ENCODE assay signal across 16 cellular contexts in the genomic region with DNA sequence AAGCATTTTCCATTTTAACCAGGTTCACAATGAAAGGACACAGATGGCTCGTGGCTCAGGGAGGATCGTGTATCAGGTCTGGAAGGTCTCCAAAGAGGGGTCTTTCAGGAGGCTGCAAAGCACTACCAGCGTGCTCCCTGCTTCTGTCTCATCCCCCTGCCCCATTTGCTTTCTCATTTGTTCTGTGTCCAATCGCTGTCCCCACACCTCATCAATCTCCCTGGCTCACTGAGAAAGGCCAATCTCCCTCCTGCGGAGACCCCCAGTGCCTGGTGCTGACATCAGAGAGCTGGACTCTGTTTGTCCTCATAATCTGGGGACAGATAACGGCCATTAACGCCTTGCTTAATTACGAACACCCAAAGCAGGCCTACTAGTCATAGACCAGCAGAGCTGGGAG.
A peak's percentile ranks its signal among the peaks of the same experiment; 100 is the strongest.
DNase-seq lines count a peak whose midpoint lies in the region; ATAC-seq and TF ChIP-seq lines count a peak whose summit lies in the region.
"Had no signal": no experiment of that assay in that cellular context is flagged by ENCODE, and none has a peak within 500 bp of the region (broad histone marks: within the 10 kb centered on the region; RNA-seq: fewer than 3 reads in every experiment).

No MANE protein-coding gene starts in this region.

- 0 out of 2 replicates have a peak overlapping the region, but pooled peaks have one; percentile 21 for H2AK5ac ChIP-seq in IMR-90 (ENCODE audit: low read depth, low read length)

- no peak overlapping the region for H2BK5ac ChIP-seq in IMR-90 (ENCODE audit: low read depth, low read length, poor library complexity, severe bottlenecking)

- H2BK20ac ChIP-seq in IMR-90 (ENCODE audit: low read depth, low read length) = no peak overlapping the region

- H3K56ac ChIP-seq in IMR-90 (ENCODE audit: extremely low read depth, insufficient read depth, low read length) = no peak overlapping the region

- H3K27me3 ChIP-seq in IMR-90 (ENCODE audit: control insufficient read depth, insufficient read depth, low read length) (no peaks in the 10 kb centered on the region), adrenal gland (no peaks in the 10 kb centered on the region)
- H3K27me3 ChIP-seq: BLaER1, Peyer's patch, SJSA1 had no signal

- no peak for TF ChIP-seq POLR2A in IMR-90 (IDR thresholded peaks at IDR 0.05; ENCODE audit: low read depth, low read length)
- no peak for TF ChIP-seq POLR2A in lower leg skin (IDR thresholded peaks at IDR 0.05)
- no peak for TF ChIP-seq POLR2A in adrenal gland (IDR thresholded peaks at IDR 0.05)

- H3K14ac ChIP-seq in IMR-90 (replicated peaks; ENCODE audit: low read depth, low read length) = no peak overlapping the region

- peaks cover 5% of the 10 kb centered on the region for H3K4me1 ChIP-seq in IMR-90 (ENCODE audit: control insufficient read depth, insufficient read depth, low read length)
- H3K4me1 ChIP-seq in adrenal gland (replicated peaks in 1 of 2) = no peaks in the 10 kb centered on the region
- H3K4me1 ChIP-seq: BLaER1, Peyer's patch, SJSA1 had no signal

- H2AFZ ChIP-seq in IMR-90 (replicated peaks; ENCODE audit: low read length, poor library complexity) = no peak overlapping the region
- H2AFZ ChIP-seq: GM23338 had no signal

- no peak overlapping the region for H3K9ac ChIP-seq in IMR-90 (ENCODE audit: low read depth, low read length)
- H3K9ac ChIP-seq: BLaER1 had no signal

- no peak overlapping the region for H2AK9ac ChIP-seq in IMR-90 (replicated peaks; ENCODE audit: low read depth, low read length, poor library complexity)

- CTCF ChIA-PET in IMR-90 (lab: Yijun Ruan, JAX) = interaction anchor here (0.7 kb wide), 1 partner anchor 270 kb away, joined by 3 read pairs; no protein-coding TSS in a partner anchor

- BruUV-seq in IMR-90 (replicated peaks; lab: Mats Ljungman, UMichigan) = no TSS peak

- H3K23ac ChIP-seq in IMR-90 (ENCODE audit: low read depth, low read length) = no peak overlapping the region

- H3K9me1 ChIP-seq in IMR-90 (ENCODE audit: insufficient read depth, low read length) = 0 out of 2 replicates have a peak, but pooled peaks cover 2% of the 10 kb centered on the region

- H3K36me3 ChIP-seq in IMR-90 (ENCODE audit: control insufficient read depth, insufficient read depth, low read length) = no peaks in the 10 kb centered on the region
- H3K36me3 ChIP-seq in adrenal gland (replicated peaks in 1 of 2) = no peaks in the 10 kb centered on the region
- H3K36me3 ChIP-seq: BLaER1, Peyer's patch, SJSA1 had no signal

- H3K4me3 ChIP-seq in IMR-90 (ENCODE audit: insufficient read depth, low read depth, low read length) = no peak overlapping the region
- no peak overlapping the region for H3K4me3 ChIP-seq in lower leg skin (ENCODE audit: low read depth, poor library complexity, severe bottlenecking)
- no peak overlapping the region for H3K4me3 ChIP-seq in adrenal gland
- H3K4me3 ChIP-seq: BLaER1, GM23338, Peyer's patch, SJSA1 had no signal

- no peaks in the 10 kb centered on the region for H3K79me1 ChIP-seq in IMR-90 (ENCODE audit: low read depth in 1 of 2, low read length in 2 of 2)

- no peak overlapping the region for H3K27ac ChIP-seq in IMR-90 (ENCODE audit: insufficient read depth, low read length)
- H3K27ac ChIP-seq in adrenal gland = no peak overlapping the region
- H3K27ac ChIP-seq: BLaER1, Peyer's patch, SJSA1 had no signal

- intact Hi-C loops in IMR-90 (cut with micrococcal nuclease) (no loop called here), lower leg skin (cut with DNase I; ENCODE audit: low total_unique reads) (no loop called here), adrenal gland (cut with DNase I) (no loop called here)

- TF ChIP-seq CTCF in IMR-90 (conservative IDR thresholded peaks at IDR 0.05; ENCODE audit: low read depth, low read length) (no peak), lower leg skin (IDR thresholded peaks at IDR 0.05) (no peak), adrenal gland (IDR thresholded peaks at IDR 0.05) (no peak)

- H4K91ac ChIP-seq in IMR-90 (ENCODE audit: insufficient read depth, low read depth, low read length) = no peak overlapping the region; the same call in 1 of the 2 replicates

- no peak overlapping the region for H3K4ac ChIP-seq in IMR-90 (ENCODE audit: low read depth, low read length)

- no peak overlapping the region; a peak in 1 of 4 replicates for H4K8ac ChIP-seq in IMR-90 (ENCODE audit: low read depth in 2 of 2, low read length in 2 of 2)

- H3K9me3 ChIP-seq in IMR-90 (ENCODE audit: control insufficient read depth, insufficient read depth, low read length) (peaks cover 3% of the 10 kb centered on the region; the same call in 1 of the 2 replicates), adrenal gland (replicated peaks in 1 of 3) (no peaks in the 10 kb centered on the region)
- H3K9me3 ChIP-seq: Peyer's patch, SJSA1 had no signal

- dilution Hi-C loops in IMR-90 (cut with HindIII; ENCODE audit: low sequenced_read_pairs, unreplicated experiment) = no loop called here

- in situ Hi-C loops in IMR-90 (cut with MboI; ENCODE audit: low sequenced_read_pairs) = no loop called here

- H4K5ac ChIP-seq in IMR-90 (ENCODE audit: low read depth, low read length) = peak overlapping the region; percentile 53; the same call in 1 of the 2 replicates

- H2BK15ac ChIP-seq in IMR-90 (ENCODE audit: low read depth, low read length) = no peak overlapping the region

- TF ChIP-seq RAD21 in IMR-90 (IDR thresholded peaks at IDR 0.05; ENCODE audit: low read length) = no peak

- POLR2A ChIA-PET in IMR-90 (lab: Charles Lee; ENCODE audit: unreplicated experiment) = no interaction called here

- DNase-seq in DMS 273 (lab: John Stamatoyannopoulos, UW; ENCODE audit: unreplicated experiment) (peak; percentile 83), IMR-90 (no peak), NCI-H524 (lab: John Stamatoyannopoulos, UW) (peak; percentile 28 to 76), left kidney (ENCODE audit: low read depth, low spot score) (peak; percentile 38), lower leg skin (ENCODE audit: low spot score in 2 of 2) (no peak), adrenal gland (no peak), nucleus accumbens (lab: John Stamatoyannopoulos, UW) (no peak), NOMO-1 treated with dmso at 0.1 percent for 144 hours (lab: John Stamatoyannopoulos, UW; ENCODE audit: unreplicated experiment) (no peak)
- DNase-seq: CD4-positive, alpha-beta memory T cell; KBM-7; NCI-H1930; NCI-H510A treated with DMSO at 0.1 percent for 48 hours; Peyer's patch had no signal

- ATAC-seq in IMR-90 (ENCODE audit: low read depth) = no peak
- ATAC-seq: GM23338 had no signal

- H2BK120ac ChIP-seq in IMR-90 (ENCODE audit: low read depth, low read length) = no peak overlapping the region

- no peaks in the 10 kb centered on the region for H4K20me1 ChIP-seq in IMR-90 (ENCODE audit: insufficient read depth, low read length)
- H4K20me1 ChIP-seq: BLaER1 had no signal

- peak overlapping the region; percentile 41; the same call in 1 of the 2 replicates for H3K18ac ChIP-seq in IMR-90 (ENCODE audit: low read depth, low read length)

- H3K4me2 ChIP-seq in IMR-90 (ENCODE audit: low read depth, low read length) = no peak overlapping the region
- H3K4me2 ChIP-seq: BLaER1, GM23338 had no signal

- no CpG with 5 or more reads among the region's 8 CpGs for WGBS in IMR-90 (ENCODE audit: extremely low coverage in 2 of 2, insufficient read length in 1 of 2), 2 experiments
- 94 to 96% methylated on average over 8 of the region's 8 CpGs for WGBS in lower leg skin, 2 donors
- WGBS in adrenal gland, 4 donors = 85 to 92% (median 88%) methylated on average over 8 of the region's 8 CpGs

TF ChIP-seq in IMR-90, 13 proteins besides CTCF, POLR2A, EP300 and RAD21:
- no peak for TF ChIP-seq MAFK (IDR thresholded peaks at IDR 0.05; ENCODE audit: low read depth, low read length)
- TF ChIP-seq NFE2L2 (IDR thresholded peaks at IDR 0.05; ENCODE audit: low read depth, low read length) = no peak
- no peak for TF ChIP-seq CHD1 (IDR thresholded peaks at IDR 0.05; ENCODE audit: low read depth, low read length)
- TF ChIP-seq SMC3 (IDR thresholded peaks at IDR 0.05; ENCODE audit: low read depth, low read length) = no peak
- no peak for TF ChIP-seq BHLHE40 (IDR thresholded peaks at IDR 0.05; ENCODE audit: low read depth, low read length)
- TF ChIP-seq FOS (IDR thresholded peaks at IDR 0.05; ENCODE audit: low read depth, low read length) = no peak
- TF ChIP-seq, protein P1, sequence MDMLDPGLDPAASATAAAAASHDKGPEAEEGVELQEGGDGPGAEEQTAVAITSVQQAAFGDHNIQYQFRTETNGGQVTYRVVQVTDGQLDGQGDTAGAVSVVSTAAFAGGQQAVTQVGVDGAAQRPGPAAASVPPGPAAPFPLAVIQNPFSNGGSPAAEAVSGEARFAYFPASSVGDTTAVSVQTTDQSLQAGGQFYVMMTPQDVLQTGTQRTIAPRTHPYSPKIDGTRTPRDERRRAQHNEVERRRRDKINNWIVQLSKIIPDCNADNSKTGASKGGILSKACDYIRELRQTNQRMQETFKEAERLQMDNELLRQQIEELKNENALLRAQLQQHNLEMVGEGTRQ (IDR thresholded peaks at IDR 0.05; ENCODE audit: low read depth, low read length) = no peak
- TF ChIP-seq, protein P2, sequence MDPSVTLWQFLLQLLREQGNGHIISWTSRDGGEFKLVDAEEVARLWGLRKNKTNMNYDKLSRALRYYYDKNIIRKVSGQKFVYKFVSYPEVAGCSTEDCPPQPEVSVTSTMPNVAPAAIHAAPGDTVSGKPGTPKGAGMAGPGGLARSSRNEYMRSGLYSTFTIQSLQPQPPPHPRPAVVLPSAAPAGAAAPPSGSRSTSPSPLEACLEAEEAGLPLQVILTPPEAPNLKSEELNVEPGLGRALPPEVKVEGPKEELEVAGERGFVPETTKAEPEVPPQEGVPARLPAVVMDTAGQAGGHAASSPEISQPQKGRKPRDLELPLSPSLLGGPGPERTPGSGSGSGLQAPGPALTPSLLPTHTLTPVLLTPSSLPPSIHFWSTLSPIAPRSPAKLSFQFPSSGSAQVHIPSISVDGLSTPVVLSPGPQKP (IDR thresholded peaks at IDR 0.05; ENCODE audit: borderline replicate concordance, low read depth, low read length) = no peak
- no peak for TF ChIP-seq CEBPB (IDR thresholded peaks at IDR 0.05; ENCODE audit: low read depth, low read length)
- no peak for TF ChIP-seq MXI1 (IDR thresholded peaks at IDR 0.05; ENCODE audit: borderline replicate concordance, low read depth, low read length)
- TF ChIP-seq RCOR1 (IDR thresholded peaks at IDR 0.05; ENCODE audit: insufficient replicate concordance, low read length) = no peak
- TF ChIP-seq RFX5 (IDR thresholded peaks at IDR 0.05; ENCODE audit: low read depth, low read length) = no peak
- no peak for TF ChIP-seq MAZ (IDR thresholded peaks at IDR 0.05; ENCODE audit: borderline replicate concordance, low read depth, low read length)

Comparison
In these comparisons a context has a peak if more than half of its experiments do, and no peak if none do; other contexts are left out.
1. DNase-seq: peak in DMS 273 (single experiment), NCI-H524 (2 of 2) and left kidney (single experiment); none in IMR-90 (single experiment), lower leg skin (0 of 2), adrenal gland (0 of 7), nucleus accumbens (0 of 56) and NOMO-1 treated with dmso at 0.1 percent for 144 hours (single experiment).